Comparison of ENCODE assay signal across 14 cellular contexts in genomic region chr10:69574571-69574978, GRCh38. TPM values are rescaled to one million over a fixed set of nuclear protein-coding genes. Genes with fewer than 3 reads are reported as not detected.
DNase-seq lines count a peak whose midpoint lies in the region; ATAC-seq and TF ChIP-seq lines count a peak whose summit lies in the region.
"Had no signal": no experiment of that assay in that cellular context is flagged by ENCODE, and none has a peak within 500 bp of the region (broad histone marks: within the 10 kb centered on the region; RNA-seq: fewer than 3 reads in every experiment).

No MANE protein-coding gene starts in this region.

- peaks cover 29% of the 10 kb centered on the region for H3K4me1 Mint-ChIP-seq in activated naive CD4-positive, alpha-beta T cell treated with anti-CD3 and anti-CD28 coated beads for 36 hours (ENCODE audit: low read depth)
- H3K4me1 Mint-ChIP-seq in endothelial cell (ENCODE audit: unreplicated experiment) = peaks cover 44% of the 10 kb centered on the region

- no peak for TF ChIP-seq CTCF in endothelial cell (IDR thresholded peaks at IDR 0.05; ENCODE audit: unreplicated experiment)
- no peak for TF ChIP-seq CTCF in left lung (IDR thresholded peaks at IDR 0.05)

- no peaks in the 10 kb centered on the region for H3K36me3 Mint-ChIP-seq in activated naive CD4-positive, alpha-beta T cell treated with anti-CD3 and anti-CD28 coated beads for 36 hours (ENCODE audit: low read depth)
- no peaks in the 10 kb centered on the region for H3K36me3 Mint-ChIP-seq in endothelial cell (ENCODE audit: low read depth, unreplicated experiment)
- H3K36me3 Mint-ChIP-seq: mesothelial cell of epicardium had no signal

- H3K4me3 ChIP-seq in left lung = no peak overlapping the region
- H3K4me3 ChIP-seq: heart right ventricle had no signal

- CTCF ChIA-PET in activated naive CD4-positive, alpha-beta T cell treated with anti-CD3 and anti-CD28 coated beads for 36 hours (lab: Charles Lee) = interaction anchor here (1.4 kb wide), 1 partner anchor 59 kb away, joined by 5 read pairs; no protein-coding TSS in a partner anchor

- no peaks in the 10 kb centered on the region for H3K9me3 ChIP-seq in left lung
- H3K9me3 ChIP-seq: heart right ventricle had no signal

- peak overlapping the region; percentile 29 for H3K4me3 Mint-ChIP-seq in activated naive CD4-positive, alpha-beta T cell treated with anti-CD3 and anti-CD28 coated beads for 36 hours
- H3K4me3 Mint-ChIP-seq in endothelial cell (ENCODE audit: unreplicated experiment) = peak overlapping the region; percentile 78
- H3K4me3 Mint-ChIP-seq: mesothelial cell of epicardium had no signal

- no peaks in the 10 kb centered on the region for H3K9me3 Mint-ChIP-seq in activated naive CD4-positive, alpha-beta T cell treated with anti-CD3 and anti-CD28 coated beads for 36 hours
- no peaks in the 10 kb centered on the region for H3K9me3 Mint-ChIP-seq in endothelial cell (ENCODE audit: unreplicated experiment)
- H3K9me3 Mint-ChIP-seq: mesothelial cell of epicardium had no signal

- ATAC-seq in left lung = no peak
- ATAC-seq: heart right ventricle, right cardiac atrium had no signal

- H3K36me3 ChIP-seq in left lung = no peaks in the 10 kb centered on the region
- H3K36me3 ChIP-seq: heart right ventricle had no signal

- intact Hi-C loops in activated naive CD4-positive, alpha-beta T cell treated with anti-CD3 and anti-CD28 coated beads for 36 hours (cut with micrococcal nuclease) = loop anchor here (10.0 kb wide), 1 partner anchor 1640 kb away; the partner anchor contains the start of gene UNC5B
- intact Hi-C loops in left lung (cut with DNase I) = no loop called here

- no peak overlapping the region for H3K27ac Mint-ChIP-seq in activated naive CD4-positive, alpha-beta T cell treated with anti-CD3 and anti-CD28 coated beads for 36 hours
- no peak overlapping the region for H3K27ac Mint-ChIP-seq in endothelial cell (ENCODE audit: unreplicated experiment)
- H3K27ac Mint-ChIP-seq: mesothelial cell of epicardium had no signal

- H3K4me1 ChIP-seq in left lung = peaks cover 3 to 14% of the 10 kb centered on the region in 2 donors

- H3K27me3 ChIP-seq in left lung = peaks cover 95 to 100% of the 10 kb centered on the region in 2 donors

- H3K27me3 Mint-ChIP-seq in activated naive CD4-positive, alpha-beta T cell treated with anti-CD3 and anti-CD28 coated beads for 36 hours (ENCODE audit: low read depth) = peaks cover 75% of the 10 kb centered on the region
- H3K27me3 Mint-ChIP-seq in endothelial cell (ENCODE audit: unreplicated experiment) = peaks cover 46% of the 10 kb centered on the region

- no peak overlapping the region for H3K27ac ChIP-seq in left lung
- H3K27ac ChIP-seq: heart right ventricle had no signal

- no peak for DNase-seq in activated naive CD4-positive, alpha-beta T cell treated with anti-CD3 and anti-CD28 coated beads for 36 hours
- no peak for DNase-seq in activated naive CD4-positive, alpha-beta T cell treated with Interleukin-2 at 50 U/mL for 16 hours
- DNase-seq in SK-N-DZ (ENCODE audit: low spot score) = peak; percentile 9
- no peak for DNase-seq in endothelial cell (ENCODE audit: low spot score)
- peak; percentile 49 for DNase-seq in retina
- DNase-seq in left lung = no peak
- no peak for DNase-seq in amniotic stem cell (lab: John Stamatoyannopoulos, UW)
- no peak for DNase-seq in globus pallidus (ENCODE audit: low spot score)
- DNase-seq: activated CD4-positive, alpha-beta T cell treated with anti-CD3 and anti-CD28 coated beads, Interleukin-2, amount 50 U/mL, for 1 hour; heart right ventricle; NCI-H510A; right cardiac atrium; SIG-M5 had no signal

RNA-seq across cellular contexts. Expression of gene NEUROG3, which starts 1.4 kb away (rescaled TPM):
- not detected for total RNA-seq in activated naive CD4-positive, alpha-beta T cell treated with anti-CD3 and anti-CD28 coated beads for 36 hours
- not detected in 2 replicates for polyA plus RNA-seq in SK-N-DZ (2014; cell fraction: cytosol; rRNA removed)
- polyA plus RNA-seq in SK-N-DZ (2014; cell fraction: nucleus; rRNA removed) = not detected in 2 replicates
- total RNA-seq in endothelial cell (ENCODE audit: unreplicated experiment) = not detected
- not detected for total RNA-seq in left lung
- total RNA-seq: mesothelial cell of epicardium, right cardiac atrium had no signal
- polyA plus RNA-seq: heart right ventricle, right cardiac atrium had no signal

RNA-seq across cellular contexts. Expression of gene FAM241B, which starts 55.5 kb away (rescaled TPM):
- total RNA-seq in activated naive CD4-positive, alpha-beta T cell treated with anti-CD3 and anti-CD28 coated beads for 36 hours = 10 to 100 TPM; 11.1 to 12.3 TPM
- polyA plus RNA-seq in SK-N-DZ (2014; cell fraction: cytosol; rRNA removed) = 10.6 and 12.4 TPM in 2 replicates
- 13.8 and 30.4 TPM in 2 replicates for polyA plus RNA-seq in SK-N-DZ (2014; cell fraction: nucleus; rRNA removed)
- 7.1 TPM for total RNA-seq in endothelial cell (ENCODE audit: unreplicated experiment)
- total RNA-seq in left lung = 1 to 10 TPM; 9.3 to 9.6 TPM

Comparison
In these comparisons a context has a peak if more than half of its experiments do, and no peak if none do; other contexts are left out.
1. DNase-seq: peak in SK-N-DZ (single experiment) and retina (single experiment); none in activated naive CD4-positive, alpha-beta T cell treated with anti-CD3 and anti-CD28 coated beads for 36 hours (single experiment), activated naive CD4-positive, alpha-beta T cell treated with Interleukin-2 at 50 U/mL for 16 hours (single experiment), endothelial cell (single experiment), left lung (0 of 2), amniotic stem cell (single experiment) and globus pallidus (single experiment).